Comparison of ENCODE assay signal across 7 cellular contexts in genomic region chr1:2230781-2231666, GRCh38. TPM values are rescaled to one million over a fixed set of nuclear protein-coding genes. Genes with fewer than 3 reads are reported as not detected.
A peak's percentile ranks its signal among the peaks of the same experiment; 100 is the strongest.
DNase-seq lines count a peak whose midpoint lies in the region; ATAC-seq and TF ChIP-seq lines count a peak whose summit lies in the region.

No MANE protein-coding gene starts in this region.

- peaks cover 51% of the 10 kb centered on the region for H3K4me1 Mint-ChIP-seq in neural progenitor cell

- H3K9ac ChIP-seq in neural progenitor cell = peak overlapping the region; percentile 35

- H3K27me3 ChIP-seq in esophagus squamous epithelium (no peaks in the 10 kb centered on the region), neural progenitor cell (peaks cover 10% of the 10 kb centered on the region)

- in situ Hi-C loops in KBM-7 (cut with MboI; ENCODE audit: low pct_unique_long_range_greater_than_20kb, low sequenced_read_pairs) = no loop called here

- peaks cover 9% of the 10 kb centered on the region for H3K36me3 Mint-ChIP-seq in neural progenitor cell

- no peak for ATAC-seq in HG03469 (IDR thresholded peaks at IDR 0.05; ENCODE audit: unreplicated experiment)

- H3K27ac ChIP-seq in esophagus squamous epithelium = peak overlapping the region; percentile 82 to 94 (median 91)
- no peak overlapping the region for H3K27ac ChIP-seq in neural progenitor cell

- H3K27me3 Mint-ChIP-seq in neural progenitor cell (ENCODE audit: insufficient read depth, low read depth) = peaks cover 2% of the 10 kb centered on the region

- H3K4me1 ChIP-seq in esophagus squamous epithelium = peaks cover 57 to 82% (median 75%) of the 10 kb centered on the region in 3 donors
- peaks cover 50% of the 10 kb centered on the region for H3K4me1 ChIP-seq in neural progenitor cell

- no peak for TF ChIP-seq CTCF in esophagus squamous epithelium (IDR thresholded peaks at IDR 0.05)
- TF ChIP-seq CTCF in neural progenitor cell (IDR thresholded peaks at IDR 0.05) = no peak

- intact Hi-C loops in esophagus squamous epithelium (cut with DNase I) = no loop called here

- H3K9me3 ChIP-seq in esophagus squamous epithelium (no peaks in the 10 kb centered on the region), neural progenitor cell (ENCODE audit: low read depth) (no peaks in the 10 kb centered on the region)

- H3K79me2 ChIP-seq in neural progenitor cell (ENCODE audit: low read depth) = peaks cover 74% of the 10 kb centered on the region

- H3K4me2 ChIP-seq in neural progenitor cell = peak overlapping the region; percentile 99

- DNase-seq in KBM-7 (peak; percentile 21), esophagus squamous epithelium (lab: John Stamatoyannopoulos, UW) (no peak), neural progenitor cell (ENCODE audit: low spot score) (no peak), DMS53 treated with DMSO at 0.1 percent for 48 hours (lab: John Stamatoyannopoulos, UW; ENCODE audit: unreplicated experiment) (no peak), iPS-NIHi7 (ENCODE audit: extremely low spot score) (no peak)
- peak; percentile 68 for DNase-seq in activated T-cell treated with anti-CD3 and anti-CD28 coated beads, Interleukin-2, amount 50 U/mL, for 1 hour

- H3K9me3 Mint-ChIP-seq in neural progenitor cell = peaks cover 2% of the 10 kb centered on the region

- 13% methylated on average over 20 of the region's 35 CpGs; no CpG with 5 or more reads in 1 of the 2 donors for WGBS in esophagus squamous epithelium, 2 donors

- peaks cover 74% of the 10 kb centered on the region for H4K20me1 ChIP-seq in neural progenitor cell (ENCODE audit: low read depth)

- TF ChIP-seq POLR2A in esophagus squamous epithelium (IDR thresholded peaks at IDR 0.05) = peak in 1 of 4 donors; percentile 17

- peak overlapping the region; percentile 42 to 77 (median 68) for H3K4me3 ChIP-seq in esophagus squamous epithelium
- H3K4me3 ChIP-seq in neural progenitor cell = peak overlapping the region; percentile 98

- H3K36me3 ChIP-seq in esophagus squamous epithelium (no peaks in the 10 kb centered on the region), neural progenitor cell (no peaks in the 10 kb centered on the region)

- H3K27ac Mint-ChIP-seq in neural progenitor cell = peak overlapping the region; percentile 28

- peaks cover 16% of the 10 kb centered on the region for H3F3A ChIP-seq in neural progenitor cell (ENCODE audit: low read depth)

- no peak overlapping the region for H2AFZ ChIP-seq in neural progenitor cell (replicated peaks)

- H3K4me3 Mint-ChIP-seq in neural progenitor cell = peak overlapping the region; percentile 98

RNA-seq across cellular contexts. Expression of gene SKI, which starts 2.9 kb away (rescaled TPM):
- 10 to 100 TPM; 18.2 to 38.8 (median 25.2) TPM for total RNA-seq in esophagus squamous epithelium
- 7.4 and 15.7 TPM in 2 replicates for total RNA-seq in neural progenitor cell (ENCODE audit: low replicate concordance)

RNA-seq across cellular contexts. Expression of gene FAAP20, which starts 36.5 kb away (rescaled TPM):
- total RNA-seq in esophagus squamous epithelium (10 to 100 TPM in 3 of 4 donors, 1 to 10 TPM in 1; 8.6 to 22.5 (median 18.1) TPM), neural progenitor cell (ENCODE audit: low replicate concordance) (11.3 and 68.2 TPM in 2 replicates)

Comparison
In these comparisons a context has a peak if more than half of its experiments do, and no peak if none do; other contexts are left out.
1. DNase-seq: peak in KBM-7 (single experiment) and activated T-cell treated with anti-CD3 and anti-CD28 coated beads, Interleukin-2, amount 50 U/mL, for 1 hour (single experiment); none in esophagus squamous epithelium (single experiment), neural progenitor cell (single experiment), DMS53 treated with DMSO at 0.1 percent for 48 hours (single experiment) and iPS-NIHi7 (single experiment).